In genomic region chr14:62143235-62143634, GRCh38 we compare ENCODE assay signal across 14 cellular contexts.
A peak's percentile ranks its signal among the peaks of the same experiment; 100 is the strongest.
DNase-seq lines count a peak whose midpoint lies in the region; ATAC-seq, FAIRE-seq and TF ChIP-seq lines count a peak whose summit lies in the region.
"Had no signal": no experiment of that assay in that cellular context is flagged by ENCODE, and none has a peak within 500 bp of the region (broad histone marks: within the 10 kb centered on the region; RNA-seq: fewer than 3 reads in every experiment).

No MANE protein-coding gene starts in this region.

- H3K9me3 Mint-ChIP-seq in astrocyte (ENCODE audit: unreplicated experiment) (peaks cover 9% of the 10 kb centered on the region), Calu3 (ENCODE audit: low read depth, unreplicated experiment) (peaks cover 2% of the 10 kb centered on the region)
- H3K9me3 Mint-ChIP-seq in activated naive CD4-positive, alpha-beta T cell treated with anti-CD3 and anti-CD28 coated beads, Interleukin-2, amount 10 ng/mL, durations not matched to agents 7 days and 5 days, result peaks cover 9% of the 10 kb centered on the region

- H3K27me3 ChIP-seq in GM23248 (replicated peaks; ENCODE audit: insufficient read depth) (no peaks in the 10 kb centered on the region), astrocyte (ENCODE audit: insufficient read depth, low read length) (no peaks in the 10 kb centered on the region), gastroesophageal sphincter (no peaks in the 10 kb centered on the region), testis (no peaks in the 10 kb centered on the region)

- H3K79me2 ChIP-seq in GM23248 (ENCODE audit: insufficient read depth), result no peaks in the 10 kb centered on the region
- no peaks in the 10 kb centered on the region for H3K79me2 ChIP-seq in astrocyte (ENCODE audit: insufficient read depth, low read length)

- TF ChIP-seq CTCF in astrocyte (IDR thresholded peaks at IDR 0.05; ENCODE audit: insufficient read depth, low read depth, low read length), result no peak
- no peak for TF ChIP-seq CTCF in gastroesophageal sphincter (IDR thresholded peaks at IDR 0.05)
- no peak for TF ChIP-seq CTCF in testis (IDR thresholded peaks at IDR 0.05)
- no peak for TF ChIP-seq CTCF in Calu3 (IDR thresholded peaks at IDR 0.05; ENCODE audit: unreplicated experiment)

- CTCF ChIA-PET in Calu3 (lab: Charles Lee), result no interaction called here
- CTCF ChIA-PET in activated naive CD4-positive, alpha-beta T cell treated with anti-CD3 and anti-CD28 coated beads, Interleukin-2, amount 10 ng/mL, durations not matched to agents 7 days and 5 days (lab: Charles Lee), result no interaction called here

- peak; percentile 39 for ATAC-seq in gastroesophageal sphincter
- no peak for ATAC-seq in HG03175 (IDR thresholded peaks at IDR 0.05; ENCODE audit: unreplicated experiment)

- H4K20me1 ChIP-seq in GM23248 (ENCODE audit: insufficient read depth) (no peaks in the 10 kb centered on the region), astrocyte (ENCODE audit: insufficient read depth, low read length) (no peaks in the 10 kb centered on the region)

- no peak for FAIRE-seq in astrocyte (lab: Jason Lieb, UNC)
- FAIRE-seq: GM18507 had no signal

- no peak overlapping the region for H3K4me3 Mint-ChIP-seq in astrocyte (ENCODE audit: unreplicated experiment)
- H3K4me3 Mint-ChIP-seq in Calu3 (ENCODE audit: low read depth, unreplicated experiment), result no peak overlapping the region
- H3K4me3 Mint-ChIP-seq in activated naive CD4-positive, alpha-beta T cell treated with anti-CD3 and anti-CD28 coated beads, Interleukin-2, amount 10 ng/mL, durations not matched to agents 7 days and 5 days, result no peak overlapping the region
- H3K4me3 Mint-ChIP-seq: CD4-positive, CD25-positive, alpha-beta regulatory T cell had no signal

- H2AFZ ChIP-seq in GM23248 (no peak overlapping the region), astrocyte (ENCODE audit: low read depth, low read length) (peak overlapping the region; percentile 7)

- no peak for TF ChIP-seq POLR2A in gastroesophageal sphincter (IDR thresholded peaks at IDR 0.05)
- no peak for TF ChIP-seq POLR2A in testis (IDR thresholded peaks at IDR 0.05)

- H3K36me3 ChIP-seq in GM23248 (ENCODE audit: low read depth) (no peaks in the 10 kb centered on the region), astrocyte (ENCODE audit: insufficient read depth, low read length) (no peaks in the 10 kb centered on the region), gastroesophageal sphincter (no peaks in the 10 kb centered on the region), testis (ENCODE audit: low read depth, missing control alignments) (no peaks in the 10 kb centered on the region)

- H3K4me3 ChIP-seq in GM23248 (no peak overlapping the region), astrocyte (ENCODE audit: insufficient read depth, low read depth, low read length) (no peak overlapping the region), gastroesophageal sphincter (no peak overlapping the region), testis (no peak overlapping the region)

- TF ChIP-seq EP300 in gastroesophageal sphincter (IDR thresholded peaks at IDR 0.05), result no peak

- no peak overlapping the region for H3K27ac ChIP-seq in GM23248
- H3K27ac ChIP-seq in astrocyte (ENCODE audit: low read depth, low read length), result no peak overlapping the region
- no peak overlapping the region for H3K27ac ChIP-seq in gastroesophageal sphincter
- no peak overlapping the region for H3K27ac ChIP-seq in testis

- H3K27me3 Mint-ChIP-seq in astrocyte (ENCODE audit: low read depth, unreplicated experiment) (no peaks in the 10 kb centered on the region), Calu3 (ENCODE audit: unreplicated experiment) (no peaks in the 10 kb centered on the region)
- H3K27me3 Mint-ChIP-seq in activated naive CD4-positive, alpha-beta T cell treated with anti-CD3 and anti-CD28 coated beads, Interleukin-2, amount 10 ng/mL, durations not matched to agents 7 days and 5 days, result no peaks in the 10 kb centered on the region
- H3K27me3 Mint-ChIP-seq: CD4-positive, CD25-positive, alpha-beta regulatory T cell had no signal

- H3K9me2 ChIP-seq in GM23248 (ENCODE audit: insufficient read depth), result no peaks in the 10 kb centered on the region

- peaks cover 4% of the 10 kb centered on the region for H3K4me1 ChIP-seq in GM23248 (ENCODE audit: insufficient read depth)
- peaks cover 5% of the 10 kb centered on the region for H3K4me1 ChIP-seq in astrocyte (ENCODE audit: insufficient read depth, low read length)
- H3K4me1 ChIP-seq in gastroesophageal sphincter, result no peaks in the 10 kb centered on the region
- peaks cover 5% of the 10 kb centered on the region for H3K4me1 ChIP-seq in testis

- H3K36me3 Mint-ChIP-seq in astrocyte (ENCODE audit: low read depth, unreplicated experiment) (no peaks in the 10 kb centered on the region), Calu3 (ENCODE audit: insufficient read depth, unreplicated experiment) (no peaks in the 10 kb centered on the region)
- no peaks in the 10 kb centered on the region for H3K36me3 Mint-ChIP-seq in activated naive CD4-positive, alpha-beta T cell treated with anti-CD3 and anti-CD28 coated beads, Interleukin-2, amount 10 ng/mL, durations not matched to agents 7 days and 5 days
- H3K36me3 Mint-ChIP-seq: CD4-positive, CD25-positive, alpha-beta regulatory T cell had no signal

- H3K4me1 Mint-ChIP-seq in astrocyte (ENCODE audit: low read depth, unreplicated experiment) (peaks cover 2% of the 10 kb centered on the region), Calu3 (ENCODE audit: low read depth, unreplicated experiment) (no peaks in the 10 kb centered on the region)
- H3K4me1 Mint-ChIP-seq in activated naive CD4-positive, alpha-beta T cell treated with anti-CD3 and anti-CD28 coated beads, Interleukin-2, amount 10 ng/mL, durations not matched to agents 7 days and 5 days, result no peaks in the 10 kb centered on the region
- H3K4me1 Mint-ChIP-seq: CD4-positive, CD25-positive, alpha-beta regulatory T cell had no signal

- WGBS in GM23248 (ENCODE audit: low coverage in 1 of 2, low lambda C conversion rate in 2 of 2, missing lambda C conversion rate in 2 of 2), 2 experiments, result 0% methylated on average over 2 of the region's 2 CpGs
- WGBS in gastroesophageal sphincter (ENCODE audit: low coverage in 1 of 2), 2 donors, result 20 to 22% methylated on average over 2 of the region's 2 CpGs
- 31 to 60% methylated on average over 2 of the region's 2 CpGs for WGBS in testis, 2 donors

- intact Hi-C loops in testis (cut with DNase I; ENCODE audit: low total_unique reads), result no loop called here
- intact Hi-C loops in Calu3 (cut with micrococcal nuclease; ENCODE audit: unreplicated experiment), result no loop called here

- no peak overlapping the region for H3K9ac ChIP-seq in GM23248
- H3K9ac ChIP-seq in astrocyte (ENCODE audit: low read length), result no peak overlapping the region

- H3K4me2 ChIP-seq in GM23248 (ENCODE audit: unreplicated experiment), result peak overlapping the region; percentile 9
- H3K4me2 ChIP-seq in astrocyte (ENCODE audit: low read length), result peak overlapping the region; percentile 16

- no peaks in the 10 kb centered on the region for H3F3A ChIP-seq in GM23248 (ENCODE audit: insufficient read depth)

- DNase-seq in GM23248 (peak; percentile 78), astrocyte (ENCODE audit: low read depth) (peak; percentile 88), testis (peak; percentile 67), Calu3 (no peak), NCI-H1694 treated with DMSO at 0.1 percent for 48 hours (lab: John Stamatoyannopoulos, UW) (no peak)
- no peak for DNase-seq in activated naive CD4-positive, alpha-beta T cell treated with anti-CD3 and anti-CD28 coated beads, Interleukin-2, amount 10 ng/mL, durations not matched to agents 7 days and 5 days
- DNase-seq: activated gamma-delta T cell; CD4-positive, CD25-positive, alpha-beta regulatory T cell; GDM1; NCI-H1092 treated with DMSO at 0.1 percent for 48 hours; NCI-H446 had no signal

- no peaks in the 10 kb centered on the region for H3K9me3 ChIP-seq in GM23248 (ENCODE audit: low read depth)
- no peaks in the 10 kb centered on the region for H3K9me3 ChIP-seq in astrocyte (ENCODE audit: insufficient read depth, low read depth, low read length)
- peaks cover 0 to 11% (median 0%) of the 10 kb centered on the region in 3 donors for H3K9me3 ChIP-seq in gastroesophageal sphincter
- no peaks in the 10 kb centered on the region for H3K9me3 ChIP-seq in testis

- in situ Hi-C loops in GM23248 (cut with MboI), result no loop called here

- no TSS peak for BruUV-seq in Calu3 (replicated peaks; lab: Mats Ljungman, UMichigan)

- H3K27ac Mint-ChIP-seq in astrocyte (ENCODE audit: unreplicated experiment) (peak overlapping the region; percentile 41), Calu3 (ENCODE audit: unreplicated experiment) (no peak overlapping the region)
- no peak overlapping the region for H3K27ac Mint-ChIP-seq in activated naive CD4-positive, alpha-beta T cell treated with anti-CD3 and anti-CD28 coated beads, Interleukin-2, amount 10 ng/mL, durations not matched to agents 7 days and 5 days
- H3K27ac Mint-ChIP-seq: CD4-positive, CD25-positive, alpha-beta regulatory T cell had no signal

Comparison
In these comparisons a context has a peak if more than half of its experiments do, and no peak if none do; other contexts are left out.
1. DNase-seq: peak in GM23248 (single experiment), astrocyte (single experiment) and testis (single experiment); none in Calu3 (single experiment), NCI-H1694 treated with DMSO at 0.1 percent for 48 hours (single experiment) and activated naive CD4-positive, alpha-beta T cell treated with anti-CD3 and anti-CD28 coated beads, Interleukin-2, amount 10 ng/mL, durations not matched to agents 7 days and 5 days (single experiment).